16 cellular contexts compared by ENCODE assay signal in genomic region chr6:81940451-81940850, GRCh38.
DNase-seq lines count a peak whose midpoint lies in the region; TF ChIP-seq lines count a peak whose summit lies in the region.
"Had no signal": no experiment of that assay in that cellular context is flagged by ENCODE, and none has a peak within 500 bp of the region (broad histone marks: within the 10 kb centered on the region; RNA-seq: fewer than 3 reads in every experiment).

No MANE protein-coding gene starts in this region.

- TF ChIP-seq CTCF in mesothelial cell of epicardium (IDR thresholded peaks at IDR 0.05; ENCODE audit: unreplicated experiment), result no peak

- peak overlapping the region; percentile 86 for H3K27ac Mint-ChIP-seq in mesothelial cell of epicardium

- H3K36me3 Mint-ChIP-seq in mesothelial cell of epicardium, result no peaks in the 10 kb centered on the region
- H3K36me3 Mint-ChIP-seq: CD14-positive monocyte had no signal

- no peak overlapping the region for H3K4me3 Mint-ChIP-seq in mesothelial cell of epicardium
- H3K4me3 Mint-ChIP-seq: CD14-positive monocyte had no signal

- peaks cover 48% of the 10 kb centered on the region for H3K4me1 Mint-ChIP-seq in mesothelial cell of epicardium

- H3K27me3 Mint-ChIP-seq in mesothelial cell of epicardium (ENCODE audit: low read depth), result no peaks in the 10 kb centered on the region

- H3K9me3 Mint-ChIP-seq in mesothelial cell of epicardium, result no peaks in the 10 kb centered on the region

- DNase-seq in HCEC 1CT, result peak; percentile 15
- peak; percentile 43 for DNase-seq in OCI-M1 (lab: John Stamatoyannopoulos, UW)
- no peak for DNase-seq in mesothelial cell of epicardium (ENCODE audit: low spot score in 2 of 2, unreplicated experiment in 2 of 2)
- DNase-seq in pons (ENCODE audit: low spot score), result no peak
- DNase-seq in Kasumi-1 (lab: John Stamatoyannopoulos, UW), result no peak
- no peak for DNase-seq in amygdala (lab: John Stamatoyannopoulos, UW)
- DNase-seq in HT-29 (ENCODE audit: low spot score), result no peak
- DNase-seq: DMS 273 treated with DMSO at 0.1 percent for 48 hours, DND-41, NCI-H1417 treated with DMSO at 0.1 percent for 48 hours, NCI-H187 treated with DMSO at 0.1 percent for 48 hours, NCI-H2227 treated with DMSO at 0.1 percent for 48 hours, NCI-H510A treated with DMSO at 0.1 percent for 48 hours, NCI-H774, RPMI8226 had no signal

Comparison
In these comparisons a context has a peak if more than half of its experiments do, and no peak if none do; other contexts are left out.
1. DNase-seq: peak in HCEC 1CT (single experiment) and OCI-M1 (single experiment); none in mesothelial cell of epicardium (0 of 2), pons (single experiment), Kasumi-1 (0 of 2), amygdala (0 of 56) and HT-29 (single experiment).